Comparison of ENCODE assay signal across 8 cellular contexts in the genomic region with DNA sequence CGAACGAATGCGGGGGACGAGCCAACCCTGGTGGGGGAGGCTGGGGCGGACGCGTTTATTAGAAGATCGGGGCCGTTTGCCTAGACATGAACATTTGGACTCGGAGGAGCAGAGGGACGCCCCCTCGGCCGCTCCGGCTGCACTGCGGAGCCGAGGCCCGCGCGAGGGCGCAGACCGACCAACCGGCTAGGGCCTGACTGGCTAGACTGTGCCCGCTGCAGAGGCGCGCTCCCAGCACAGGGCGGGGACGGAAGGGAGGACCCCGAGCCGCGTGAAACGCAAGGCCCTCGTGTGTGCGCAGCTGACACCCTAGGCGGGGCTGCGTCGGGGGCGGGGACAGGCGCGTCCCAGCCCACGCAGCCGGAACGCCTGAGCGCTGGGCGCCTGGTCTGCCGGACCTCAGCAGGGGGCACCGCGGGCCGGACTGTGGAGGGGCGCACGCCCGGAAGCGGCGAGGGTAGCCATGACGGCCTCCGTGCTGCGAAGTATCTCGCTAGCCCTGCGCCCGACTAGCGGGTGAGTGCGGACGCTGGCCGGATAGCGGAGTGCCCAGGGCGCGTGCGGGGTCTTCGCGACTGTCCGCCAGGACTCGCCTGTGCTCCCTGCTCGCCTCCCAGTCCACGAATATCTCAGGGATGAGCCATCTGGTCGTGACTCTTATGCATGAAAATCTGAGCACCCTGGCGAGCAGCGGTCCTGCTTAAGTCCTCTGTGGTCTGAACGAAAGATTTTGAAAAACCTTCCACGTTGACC. TPM values are rescaled to one million over a fixed set of nuclear protein-coding genes. Genes with fewer than 3 reads are reported as not detected.
A peak's percentile ranks its signal among the peaks of the same experiment; 100 is the strongest.
DNase-seq lines count a peak whose midpoint lies in the region; ATAC-seq and TF ChIP-seq lines count a peak whose summit lies in the region.

Gene MRPL40, plus strand, starts transcription at position 454 of the 753 bp plus-strand sequence. Its CDS starts 10 bp downstream, at position 464.

- peaks cover 43% of the 10 kb centered on the region for H3K4me1 Mint-ChIP-seq in activated CD4-positive, alpha-beta T cell treated with anti-CD3 and anti-CD28 coated beads for 36 hours

- H3K27me3 Mint-ChIP-seq in activated CD4-positive, alpha-beta T cell treated with anti-CD3 and anti-CD28 coated beads for 36 hours, result no peaks in the 10 kb centered on the region

- ATAC-seq in GM19043 (IDR thresholded peaks at IDR 0.05; ENCODE audit: low read depth, unreplicated experiment) (peak; percentile 75), HG03354 (IDR thresholded peaks at IDR 0.05; ENCODE audit: poor library complexity, severe bottlenecking, unreplicated experiment) (peak; percentile 81)
- ATAC-seq in activated CD4-positive, alpha-beta T cell treated with anti-CD3 and anti-CD28 coated beads for 36 hours, result peak; percentile 86

- DNase-seq in Ammon's horn (ENCODE audit: low spot score) (peak; percentile 98), NCI-H510A (lab: John Stamatoyannopoulos, UW) (peak; percentile 76), choroid plexus epithelial cell (ENCODE audit: low read depth) (peak; percentile 97)
- peak; percentile 94 for DNase-seq in activated CD4-positive, alpha-beta T cell treated with anti-CD3 and anti-CD28 coated beads for 36 hours
- peak; percentile 80 to 89 for DNase-seq in stimulated activated CD4-positive, alpha-beta T cell treated with anti-CD3 and anti-CD28 coated beads, Interleukin-1b, Interleukin-23, amount 100 ng/mL, for 4 hours (ENCODE audit: low read depth in 2 of 2)

- H3K27ac ChIP-seq in layer of hippocampus (ENCODE audit: low read depth, low read length), result peak within 1 kb of the TSS; percentile 92

- H3K9me3 Mint-ChIP-seq in activated CD4-positive, alpha-beta T cell treated with anti-CD3 and anti-CD28 coated beads for 36 hours (ENCODE audit: low read depth), result no peaks in the 10 kb centered on the region

- CTCF ChIA-PET in activated CD4-positive, alpha-beta T cell treated with anti-CD3 and anti-CD28 coated beads for 36 hours (lab: Charles Lee), result interaction anchor here (1.0 kb wide), 2 partner anchors 46 to 52 kb away, joined by 3 read pairs; no protein-coding TSS in a partner anchor

- H3K4me3 ChIP-seq in choroid plexus epithelial cell (ENCODE audit: low read depth, low read length), result peak within 1 kb of the TSS; percentile 83

- H3K36me3 Mint-ChIP-seq in activated CD4-positive, alpha-beta T cell treated with anti-CD3 and anti-CD28 coated beads for 36 hours (ENCODE audit: low read depth), result peaks cover 24% of the 10 kb centered on the region

- peak within 1 kb of the TSS; percentile 96 for H3K27ac Mint-ChIP-seq in activated CD4-positive, alpha-beta T cell treated with anti-CD3 and anti-CD28 coated beads for 36 hours

- intact Hi-C loops in activated CD4-positive, alpha-beta T cell treated with anti-CD3 and anti-CD28 coated beads for 36 hours (cut with DNase I, micrococcal nuclease), result loop anchor here (1.0 to 5.0 kb wide), 8 partner anchors 15 to 685 kb away; partner anchors contain the start of genes C22orf39 (in 2 of the 2), CDC45 (in 2 of the 2), SLC25A1 (in 2 of the 2) and UFD1 (in 2 of the 2)

- H3K4me3 Mint-ChIP-seq in activated CD4-positive, alpha-beta T cell treated with anti-CD3 and anti-CD28 coated beads for 36 hours, result peak within 1 kb of the TSS; percentile 75

- H3K27me3 ChIP-seq in layer of hippocampus (ENCODE audit: control insufficient read depth, insufficient read depth, low read length), result no peaks in the 10 kb centered on the region

- POLR2A ChIA-PET in activated CD4-positive, alpha-beta T cell treated with anti-CD3 and anti-CD28 coated beads for 36 hours (lab: Charles Lee), result interaction anchor here (0.6 to 1.8 kb wide), 5 partner anchors 13 to 47 kb away, joined by 3 to 8 read pairs (median 5); partner anchors contain the start of genes C22orf39 and CDC45

- TF ChIP-seq CTCF in choroid plexus epithelial cell (conservative IDR thresholded peaks at IDR 0.05; ENCODE audit: low read depth, low read length), result no peak

RNA-seq across cellular contexts. Expression of gene MRPL40, which starts in this region (rescaled TPM):
- total RNA-seq in activated CD4-positive, alpha-beta T cell treated with anti-CD3 and anti-CD28 coated beads for 36 hours, result 10 to 100 TPM; 34.1 to 34.4 TPM

Comparison
In these comparisons a context has a peak if more than half of its experiments do, and no peak if none do; other contexts are left out.
1. Peak in every context shown above with its lines: DNase-seq, ATAC-seq, H3K4me3 ChIP-seq and H3K27ac ChIP-seq.